8 cellular contexts compared by ENCODE assay signal in the genomic region with DNA sequence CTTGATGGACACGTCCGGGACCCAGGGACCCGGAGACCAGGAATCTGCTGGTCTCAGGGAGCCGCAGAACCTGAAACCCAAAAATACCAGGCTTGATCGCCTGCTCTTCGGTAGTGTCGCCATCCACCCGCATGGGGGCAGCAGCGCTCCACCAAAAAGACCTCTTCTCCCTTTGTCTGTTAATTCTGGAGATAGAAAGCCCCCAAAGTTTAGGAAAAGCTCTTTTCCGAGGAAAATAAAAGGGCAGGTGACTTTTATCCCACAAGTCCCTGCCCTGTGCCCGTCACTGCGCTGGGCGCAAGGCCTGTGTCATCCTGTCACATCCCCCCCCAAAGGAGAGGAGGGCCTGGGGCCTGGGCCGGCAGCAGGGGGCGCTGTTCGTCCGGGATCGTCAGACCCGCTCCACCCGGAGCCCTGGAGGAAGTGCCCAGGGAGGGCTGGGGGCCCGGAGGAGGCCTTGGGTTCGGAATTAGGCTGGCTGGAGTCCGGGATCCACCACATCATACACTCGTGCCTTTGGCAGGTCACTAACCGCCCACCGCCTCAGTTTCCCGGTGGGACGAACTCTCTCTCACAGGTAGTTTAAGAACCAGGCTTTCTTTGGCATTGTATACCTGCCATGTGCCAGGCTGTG. TPM values are rescaled to one million over a fixed set of nuclear protein-coding genes. Genes with fewer than 3 reads are reported as not detected.
DNase-seq lines count a peak whose midpoint lies in the region; ATAC-seq, FAIRE-seq and TF ChIP-seq lines count a peak whose summit lies in the region.

No MANE protein-coding gene starts in this region.

- POLR2A ChIA-PET in H1 (lab: Charles Lee; ENCODE audit: partially characterized antibody) = interaction anchor here (1.7 kb wide), 1 partner anchor 10 kb away, joined by 4 read pairs; no protein-coding TSS in a partner anchor

- H3K4me2 ChIP-seq in H1 (ENCODE audit: insufficient read depth in 1 of 2, low read depth in 2 of 2, low read length in 2 of 2) = peak overlapping the region in 1 of 2 experiments; percentile 62; a peak in 3 of 4 replicates

- H3K79me1 ChIP-seq in H1 (ENCODE audit: low read depth, low read length) = no peaks in the 10 kb centered on the region

- H3K79me2 ChIP-seq in H1 (ENCODE audit: control insufficient read depth in 1 of 2, insufficient read depth in 2 of 2, low read length in 2 of 2) = no peaks in the 10 kb centered on the region

- H2BK20ac ChIP-seq in H1 (ENCODE audit: low read length) = no peak overlapping the region

- no peak overlapping the region for H4K8ac ChIP-seq in H1 (ENCODE audit: extremely low read depth, insufficient read depth, low read length)

- no peaks in the 10 kb centered on the region for H4K20me1 ChIP-seq in H1 (replicated peaks in 1 of 2; ENCODE audit: control insufficient read depth in 1 of 2, insufficient read depth in 2 of 2, low read length in 2 of 2)

- TF ChIP-seq CTCF in H1 (IDR thresholded peaks at IDR 0.05; ENCODE audit: control extremely low read depth in 1 of 3, insufficient read depth in 1 of 3, low read depth in 1 of 3, low read length in 3 of 3) = peak; percentile 72 to 80 (median 78)

- no peak for TF ChIP-seq POLR2A in H1 (IDR thresholded peaks at IDR 0.05; ENCODE audit: control extremely low read depth in 1 of 2, low read depth in 2 of 2, low read length in 2 of 2)

- H3K4ac ChIP-seq in H1 (replicated peaks; ENCODE audit: insufficient read length, low read depth, low read length) = no peak overlapping the region

- no peak overlapping the region for H2BK15ac ChIP-seq in H1 (ENCODE audit: low read length)

- H3K23ac ChIP-seq in H1 (ENCODE audit: insufficient read length) = no peak overlapping the region

- H3K18ac ChIP-seq in H1 (ENCODE audit: extremely low read depth, low read length) = peak overlapping the region; percentile 81; the same call in 1 of the 2 replicates

- peak overlapping the region; percentile 37; the same call in 1 of the 2 replicates for H3K27ac ChIP-seq in H1 (ENCODE audit: low read depth, low read length)
- H3K27ac ChIP-seq in mesodermal cell (ENCODE audit: low read depth, low read length, severe bottlenecking) = peak overlapping the region; percentile 70

- no peak for TF ChIP-seq EP300 in H1 (IDR thresholded peaks at IDR 0.05; ENCODE audit: borderline replicate concordance in 1 of 2, low read depth in 2 of 2, low read length in 2 of 2)

- no peak for FAIRE-seq in H1 (lab: Jason Lieb, UNC)

- no peak overlapping the region for H2AK5ac ChIP-seq in H1 (ENCODE audit: low read depth, low read length)

- 20% methylated on average over 28 of the region's 28 CpGs; no CpG with 5 or more reads in 1 of the 2 experiments for WGBS in H1 (ENCODE audit: extremely low coverage in 1 of 2, insufficient coverage in 1 of 2, insufficient read length in 1 of 2, insufficient replicate concordance in 2 of 2, low coverage in 1 of 2, low lambda C conversion rate in 2 of 2, missing lambda C conversion rate in 1 of 2), 2 experiments
- 18 to 27% methylated on average over 18 to 21 of the region's 28 CpGs for WGBS in mesodermal cell (ENCODE audit: insufficient coverage in 2 of 2), 2 experiments

- no peak overlapping the region for H2BK12ac ChIP-seq in H1 (ENCODE audit: low read depth, low read length)

- no peaks in the 10 kb centered on the region for H3K27me3 ChIP-seq in H1 (replicated peaks in 1 of 4; ENCODE audit: control insufficient read depth in 3 of 4, extremely low read depth in 1 of 4, insufficient read depth in 3 of 4, low read length in 3 of 4)

- H3K36me3 ChIP-seq in H1 (ENCODE audit: control insufficient read depth in 2 of 4, insufficient read depth in 4 of 4, low read length in 3 of 4) (no peaks in the 10 kb centered on the region), mesodermal cell (ENCODE audit: control insufficient read depth, insufficient read depth, low read length) (peaks cover 2% of the 10 kb centered on the region)

- H3K14ac ChIP-seq in H1 (ENCODE audit: insufficient read length) = no peak overlapping the region

- peak overlapping the region; percentile 77 for H4K91ac ChIP-seq in H1 (replicated peaks; ENCODE audit: insufficient read length, low read length)

- H3K9ac ChIP-seq in H1 (replicated peaks in 1 of 4; ENCODE audit: extremely low read depth in 1 of 4, low read depth in 3 of 4, low read length in 3 of 4) = no peak overlapping the region; a peak in 2 of 7 replicates

- H3K56ac ChIP-seq in H1 (replicated peaks; ENCODE audit: insufficient read length, low read depth, low read length) = no peak overlapping the region

- H3K4me1 ChIP-seq in H1 (replicated peaks in 1 of 4; ENCODE audit: control insufficient read depth in 3 of 4, insufficient read depth in 4 of 4, low read length in 3 of 4) = peaks cover 2 to 10% (median 6%) of the 10 kb centered on the region in 4 experiments; a peak in 6 of 7 replicates
- H3K4me1 ChIP-seq in mesodermal cell (ENCODE audit: control insufficient read depth, insufficient read depth, low read length, poor library complexity, severe bottlenecking) = peaks cover 41% of the 10 kb centered on the region

- H4K5ac ChIP-seq in H1 (ENCODE audit: insufficient read length, low read depth, low read length) = peak overlapping the region; percentile 75

- peak; percentile 78 to 80 for TF ChIP-seq RAD21 in H1 (IDR thresholded peaks at IDR 0.05 in 1 of 2, conservative IDR thresholded peaks at IDR 0.05 in 1 of 2; ENCODE audit: low read depth in 2 of 2, low read length in 2 of 2)

- no peaks in the 10 kb centered on the region for H3K23me2 ChIP-seq in H1 (ENCODE audit: low read depth, low read length)

- H2AFZ ChIP-seq in H1 (ENCODE audit: low read length) = peak overlapping the region; percentile 86

- H2BK5ac ChIP-seq in H1 (ENCODE audit: low read depth, low read length) = peak overlapping the region; percentile 90; the same call in 1 of the 2 replicates

- H3K4me3 ChIP-seq in H1 (ENCODE audit: extremely low read depth in 1 of 4, insufficient read depth in 2 of 4, low read depth in 3 of 4, low read length in 4 of 4) = peak overlapping the region in 2 of 4 experiments; percentile 30 to 51; a peak in 3 of 8 replicates
- H3K4me3 ChIP-seq in mesodermal cell (ENCODE audit: extremely low read depth, insufficient read depth, low read length, poor library complexity, severe bottlenecking) = peak overlapping the region; percentile 3

- no peak overlapping the region for H2BK120ac ChIP-seq in H1 (replicated peaks; ENCODE audit: low read depth, low read length)

- CTCF ChIA-PET in H1 (lab: Charles Lee; ENCODE audit: partially characterized antibody) = interaction anchor here (0.7 to 3.5 kb wide), 45 partner anchors 9 to 1218 kb away, joined by 3 to 38 read pairs (median 4); partner anchors contain the start of gene LRP10

- ATAC-seq in GM19035 (IDR thresholded peaks at IDR 0.05; ENCODE audit: unreplicated experiment) (peak; percentile 38), HG03442 (IDR thresholded peaks at IDR 0.05; ENCODE audit: unreplicated experiment) (peak; percentile 29)

- no peaks in the 10 kb centered on the region for H3K9me3 ChIP-seq in H1 (ENCODE audit: insufficient read depth in 2 of 2, low read depth in 1 of 2, low read length in 1 of 2)
- no peaks in the 10 kb centered on the region for H3K9me3 ChIP-seq in mesodermal cell (ENCODE audit: control insufficient read depth, low read length)

- DNase-seq in AG20443 (ENCODE audit: low spot score) (peak; percentile 92), NOMO-1 (lab: John Stamatoyannopoulos, UW; ENCODE audit: unreplicated experiment in 2 of 2) (peak; percentile 70 to 82), H1 (ENCODE audit: low read depth in 1 of 2, low spot score in 2 of 2) (peak; percentile 51 to 97)
- DNase-seq in activated CD8-positive, alpha-beta memory T cell treated with anti-CD3 and anti-CD28 coated beads for 48 hours (ENCODE audit: low read depth in 2 of 3, low spot score in 2 of 3) = peak; percentile 82 to 95 (median 92)
- DNase-seq in stimulated activated CD8-positive, alpha-beta memory T cell treated with anti-CD3 and anti-CD28 coated beads, Interleukin-15, amount 100 ng/mL, for 1 hour (ENCODE audit: low read depth) = peak; percentile 90

RNA-seq across cellular contexts. Expression of gene DAD1, which starts 31.9 kb away (rescaled TPM):
- 131 and 133 TPM in 2 replicates for total RNA-seq in H1 (2021; fragmentation: NEBNext Ultra II Directional; extraction: Animal tissue kit (Norgen Biotek cat#: 25700))
- 433 and 440 TPM in 2 replicates for polyA plus RNA-seq in H1 (2011; rRNA removed)
- polyA plus RNA-seq in H1 (2011; cell fraction: cytosol; rRNA removed) = 275 TPM
- polyA plus RNA-seq in H1 (2011; cell fraction: nucleus; rRNA removed) = 98.3 TPM
- 143 to 165 TPM (median 156 TPM) in 4 replicates for polyA plus RNA-seq in H1 (2012, experiment 1 of 2)
- polyA plus RNA-seq in H1 (2012, experiment 2 of 2) = 219 TPM
- polyA plus RNA-seq in H1 (2013, experiment 1 of 2) = 197 TPM
- polyA plus RNA-seq in H1 (2013, experiment 2 of 2) = 233 TPM
- polyA minus RNA-seq in H1 (2011; rRNA and poly(A)+ RNA removed) = 101 and 159 TPM in 2 replicates
- 50.4 TPM for polyA minus RNA-seq in H1 (2011; cell fraction: cytosol; rRNA and poly(A)+ RNA removed)
- polyA minus RNA-seq in H1 (2011; cell fraction: nucleus; rRNA and poly(A)+ RNA removed) = 34.9 TPM
- polyA plus RNA-seq in mesodermal cell (2013, experiment 1 of 2) = 318 TPM
- 281 TPM for polyA plus RNA-seq in mesodermal cell (2013, experiment 2 of 2)

RNA-seq across cellular contexts. Expression of gene ABHD4, which starts 41.0 kb away (rescaled TPM):
- total RNA-seq in H1 (2021; fragmentation: NEBNext Ultra II Directional; extraction: Animal tissue kit (Norgen Biotek cat#: 25700)) = 32.4 and 37.1 TPM in 2 replicates
- polyA plus RNA-seq in H1 (2011; rRNA removed) = 40.6 and 42.9 TPM in 2 replicates
- 33.3 TPM for polyA plus RNA-seq in H1 (2011; cell fraction: cytosol; rRNA removed)
- polyA plus RNA-seq in H1 (2011; cell fraction: nucleus; rRNA removed) = 39.0 TPM
- polyA plus RNA-seq in H1 (2012, experiment 1 of 2) = 21.3 to 29.2 TPM (median 25.0 TPM) in 4 replicates
- 25.7 TPM for polyA plus RNA-seq in H1 (2012, experiment 2 of 2)
- polyA plus RNA-seq in H1 (2013, experiment 1 of 2) = 25.1 TPM
- 26.5 TPM for polyA plus RNA-seq in H1 (2013, experiment 2 of 2)
- 34.9 and 36.6 TPM in 2 replicates for polyA minus RNA-seq in H1 (2011; rRNA and poly(A)+ RNA removed)
- 12.8 TPM for polyA minus RNA-seq in H1 (2011; cell fraction: cytosol; rRNA and poly(A)+ RNA removed)
- polyA minus RNA-seq in H1 (2011; cell fraction: nucleus; rRNA and poly(A)+ RNA removed) = 22.9 TPM
- polyA plus RNA-seq in mesodermal cell (2013, experiment 1 of 2) = 22.8 TPM
- polyA plus RNA-seq in mesodermal cell (2013, experiment 2 of 2) = 20.2 TPM
